In genomic region chr5:8843766-8844165, GRCh38 we compare ENCODE assay signal across 10 cellular contexts.
DNase-seq lines count a peak whose midpoint lies in the region; ATAC-seq, FAIRE-seq and TF ChIP-seq lines count a peak whose summit lies in the region.
"Had no signal": no experiment of that assay in that cellular context is flagged by ENCODE, and none has a peak within 500 bp of the region (broad histone marks: within the 10 kb centered on the region; RNA-seq: fewer than 3 reads in every experiment).

No MANE protein-coding gene starts in this region.

- peak; percentile 96 for FAIRE-seq in bronchial epithelial cell (lab: Jason Lieb, UNC)
- FAIRE-seq: A204.1, GM18507 had no signal

- WGBS in upper lobe of left lung, 2 donors: 56 to 66% methylated on average over 7 of the region's 7 CpGs

- peak; percentile 17 to 68 for ATAC-seq in upper lobe of left lung (ENCODE audit: low FRiP score in 2 of 2)
- no peak for ATAC-seq in HG03280 (IDR thresholded peaks at IDR 0.05; ENCODE audit: unreplicated experiment)

- H3K9me3 ChIP-seq in upper lobe of left lung: peaks cover 0 to 10% (median 0%) of the 10 kb centered on the region in 4 donors

- H3K36me3 ChIP-seq in bronchial epithelial cell (ENCODE audit: control insufficient read depth, insufficient read depth, low read length): no peaks in the 10 kb centered on the region
- no peaks in the 10 kb centered on the region for H3K36me3 ChIP-seq in upper lobe of left lung

- H3K4me1 ChIP-seq in upper lobe of left lung: no peaks in the 10 kb centered on the region

- no peak overlapping the region for H3K27ac ChIP-seq in upper lobe of left lung

- no peak overlapping the region for H3K4me3 ChIP-seq in bronchial epithelial cell (ENCODE audit: low read depth, low read length)
- no peak overlapping the region for H3K4me3 ChIP-seq in upper lobe of left lung

- TF ChIP-seq CTCF in bronchial epithelial cell (IDR thresholded peaks at IDR 0.05; ENCODE audit: insufficient read depth, low read length, severe bottlenecking) (no peak), upper lobe of left lung (IDR thresholded peaks at IDR 0.05) (no peak)

- DNase-seq in NCI-H1417 (lab: John Stamatoyannopoulos, UW): peak; percentile 27 to 96 (median 56)
- no peak for DNase-seq in NCI-H1417 treated with DMSO at 0.1 percent for 48 hours (lab: John Stamatoyannopoulos, UW)
- DNase-seq in bronchial epithelial cell (ENCODE audit: low read depth): peak; percentile 20
- peak; percentile 37 for DNase-seq in kidney tubule cell (ENCODE audit: low spot score)
- DNase-seq in upper lobe of left lung: no peak
- DNase-seq in AML-193 (lab: John Stamatoyannopoulos, UW): no peak
- no peak for DNase-seq in activated CD8-positive, alpha-beta memory T cell treated with anti-CD3 and anti-CD28 coated beads for 24 hours

- no peak for TF ChIP-seq POLR2A in upper lobe of left lung (IDR thresholded peaks at IDR 0.05)

- H3K27me3 ChIP-seq in bronchial epithelial cell (ENCODE audit: control insufficient read depth, insufficient read depth, low read length) (no peaks in the 10 kb centered on the region), upper lobe of left lung (no peaks in the 10 kb centered on the region)

- no peak for TF ChIP-seq EP300 in upper lobe of left lung (IDR thresholded peaks at IDR 0.05)

Comparison
In these comparisons a context has a peak if more than half of its experiments do, and no peak if none do; other contexts are left out.
1. DNase-seq: peak in NCI-H1417 (3 of 3), bronchial epithelial cell (single experiment) and kidney tubule cell (single experiment); none in NCI-H1417 treated with DMSO at 0.1 percent for 48 hours (single experiment), upper lobe of left lung (0 of 2), AML-193 (0 of 2) and activated CD8-positive, alpha-beta memory T cell treated with anti-CD3 and anti-CD28 coated beads for 24 hours (single experiment).